1 cellular context compared by ENCODE assay signal in the genomic region with DNA sequence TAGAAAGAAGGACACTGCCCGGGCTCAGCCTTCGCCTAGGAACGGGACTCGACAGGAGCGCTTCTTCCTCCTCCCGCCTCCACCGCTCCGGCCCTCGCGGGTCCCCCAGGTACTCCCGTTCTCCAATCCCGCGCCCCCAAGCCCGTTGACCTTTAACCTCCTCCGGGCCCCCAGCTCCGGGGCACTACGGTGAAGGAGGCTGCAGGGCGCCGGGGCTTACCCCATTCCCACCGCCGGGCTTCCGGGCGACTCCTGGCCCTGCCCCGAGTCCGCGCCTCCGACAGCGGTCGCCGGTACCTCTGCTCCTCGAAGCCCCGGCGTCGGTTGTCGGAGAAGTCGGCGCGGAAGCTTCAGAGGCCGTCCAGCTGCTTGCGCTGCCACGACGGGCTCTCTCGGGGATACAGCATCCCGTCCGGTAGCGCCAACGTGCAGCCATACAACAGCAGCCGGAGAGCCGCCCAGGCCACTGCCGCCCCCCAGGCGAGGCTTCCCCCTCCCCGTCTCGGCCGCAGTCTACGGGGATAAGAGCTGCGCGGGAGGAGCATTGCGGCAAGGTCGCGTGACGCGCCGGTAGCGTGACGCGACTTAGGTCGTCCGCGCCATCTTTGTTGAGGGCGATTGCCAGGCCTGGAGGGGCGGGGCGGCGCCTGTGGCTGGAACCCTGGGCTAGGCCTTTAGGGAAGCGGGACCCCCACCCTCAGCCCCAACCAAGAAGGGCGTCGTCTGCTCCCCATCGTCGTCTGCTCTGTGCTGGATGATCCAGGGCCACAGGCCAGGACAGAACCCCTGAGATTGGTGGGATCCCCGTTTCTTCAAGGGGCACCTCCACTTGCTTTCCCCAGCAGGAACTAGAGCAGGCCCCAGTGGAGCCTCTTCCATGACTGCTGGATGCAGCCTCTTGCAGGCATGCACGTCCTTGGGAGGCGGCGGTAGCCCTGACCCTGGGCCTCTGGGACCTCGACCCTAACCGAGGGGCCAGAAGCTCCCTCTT.
A peak's percentile ranks its signal among the peaks of the same experiment; 100 is the strongest.
TF ChIP-seq lines count a peak whose summit lies in the region.

No MANE protein-coding gene starts in this region.

TF ChIP-seq in K562, 482 proteins besides CTCF, POLR2A, EP300 and RAD21 (continued from another document):
- TF ChIP-seq MTA1 (IDR thresholded peaks at IDR 0.05; ENCODE audit: borderline replicate concordance): peak; percentile 92
- TF ChIP-seq, protein P1, sequence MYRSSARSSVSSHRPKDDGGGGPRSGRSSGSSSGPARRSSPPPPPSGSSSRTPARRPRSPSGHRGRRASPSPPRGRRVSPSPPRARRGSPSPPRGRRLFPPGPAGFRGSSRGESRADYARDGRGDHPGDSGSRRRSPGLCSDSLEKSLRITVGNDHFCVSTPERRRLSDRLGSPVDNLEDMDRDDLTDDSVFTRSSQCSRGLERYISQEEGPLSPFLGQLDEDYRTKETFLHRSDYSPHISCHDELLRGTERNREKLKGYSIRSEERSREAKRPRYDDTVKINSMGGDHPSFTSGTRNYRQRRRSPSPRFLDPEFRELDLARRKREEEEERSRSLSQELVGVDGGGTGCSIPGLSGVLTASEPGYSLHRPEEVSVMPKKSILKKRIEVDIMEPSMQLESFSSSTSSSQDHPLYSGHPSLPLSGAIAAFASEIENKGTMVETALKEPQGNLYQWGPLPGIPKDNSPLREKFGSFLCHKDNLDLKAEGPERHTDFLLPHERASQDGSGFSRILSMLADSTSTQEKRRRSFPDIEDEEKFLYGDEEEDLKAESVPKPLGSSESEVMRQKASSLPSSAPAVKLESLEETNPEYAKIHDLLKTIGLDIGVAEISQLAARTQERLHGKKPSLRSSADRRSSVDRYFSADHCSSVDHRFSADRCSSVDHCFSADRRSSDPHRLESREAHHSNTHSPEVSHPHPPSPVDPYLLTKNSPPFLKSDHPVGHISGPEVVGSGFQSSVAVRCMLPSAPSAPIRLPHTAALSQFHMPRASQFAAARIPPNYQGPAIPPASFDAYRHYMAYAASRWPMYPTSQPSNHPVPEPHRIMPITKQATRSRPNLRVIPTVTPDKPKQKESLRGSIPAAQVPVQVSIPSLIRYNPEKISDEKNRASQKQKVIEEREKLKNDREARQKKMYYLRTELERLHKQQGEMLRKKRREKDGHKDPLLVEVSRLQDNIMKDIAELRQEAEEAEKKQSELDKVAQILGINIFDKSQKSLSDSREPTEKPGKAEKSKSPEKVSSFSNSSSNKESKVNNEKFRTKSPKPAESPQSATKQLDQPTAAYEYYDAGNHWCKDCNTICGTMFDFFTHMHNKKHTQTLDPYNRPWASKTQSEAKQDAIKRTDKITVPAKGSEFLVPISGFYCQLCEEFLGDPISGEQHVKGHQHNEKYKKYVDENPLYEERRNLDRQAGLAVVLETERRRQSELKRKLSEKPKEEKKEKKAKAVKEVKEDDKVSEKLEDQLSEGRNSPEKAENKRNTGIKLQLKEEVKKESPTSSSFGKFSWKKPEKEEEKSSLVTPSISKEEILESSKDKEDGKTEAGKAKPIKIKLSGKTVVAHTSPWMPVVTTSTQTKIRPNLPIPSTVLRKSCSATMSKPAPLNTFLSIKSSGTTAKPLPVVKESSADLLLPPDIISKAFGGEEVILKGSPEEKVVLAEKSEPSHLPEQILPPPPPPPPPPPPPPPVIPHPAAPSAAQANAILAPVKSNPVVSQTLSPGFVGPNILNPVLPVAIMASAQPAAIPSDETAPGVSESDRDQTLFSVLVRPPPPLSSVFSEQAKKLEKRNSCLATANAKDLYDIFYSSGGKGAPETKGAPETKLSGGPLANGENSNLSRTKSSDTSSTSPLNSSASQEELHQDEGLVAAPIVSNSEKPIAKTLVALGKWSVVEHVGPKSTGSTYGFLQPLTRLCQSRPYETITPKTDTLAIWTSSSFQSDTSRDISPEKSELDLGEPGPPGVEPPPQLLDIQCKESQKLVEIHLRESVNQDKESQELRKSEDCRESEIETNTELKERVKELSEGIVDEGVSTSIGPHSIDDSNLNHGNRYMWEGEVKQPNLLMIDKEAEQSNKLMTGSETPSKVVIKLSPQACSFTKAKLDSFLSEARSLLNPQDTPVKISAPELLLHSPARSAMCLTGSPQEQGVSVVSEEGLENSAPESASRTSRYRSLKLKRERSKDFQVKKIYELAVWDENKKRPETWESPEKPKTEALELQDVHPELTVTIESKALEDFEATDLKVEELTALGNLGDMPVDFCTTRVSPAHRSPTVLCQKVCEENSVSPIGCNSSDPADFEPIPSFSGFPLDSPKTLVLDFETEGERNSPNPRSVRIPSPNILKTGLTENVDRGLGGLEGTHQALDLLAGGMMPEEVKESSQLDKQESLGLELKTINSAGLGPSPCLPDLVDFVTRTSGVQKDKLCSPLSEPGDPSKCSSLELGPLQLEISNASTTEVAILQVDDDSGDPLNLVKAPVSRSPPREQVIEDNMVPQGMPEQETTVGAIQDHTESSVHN (IDR thresholded peaks at IDR 0.05; ENCODE audit: borderline replicate concordance in 1 of 2, low read depth in 1 of 2): no peak
- TF ChIP-seq SIX5 (IDR thresholded peaks at IDR 0.05; ENCODE audit: borderline replicate concordance in 1 of 2, insufficient read depth in 1 of 2, low read depth in 1 of 2, low read length in 2 of 2): peak; percentile 59 to 75
- no peak for TF ChIP-seq PCBP1 (IDR thresholded peaks at IDR 0.05; ENCODE audit: low read depth, low read length, poor library complexity, severe bottlenecking)
- no peak for TF ChIP-seq RBM15 (IDR thresholded peaks at IDR 0.05; ENCODE audit: insufficient read depth, low read length)
- TF ChIP-seq ELF1 (tag; IDR thresholded peaks at IDR 0.05): no peak
- no peak for TF ChIP-seq NFE2L1 (tag; IDR thresholded peaks at IDR 0.05; ENCODE audit: borderline replicate concordance, low read depth)
TF ChIP-seq in K562: peak in this region for 98.
